ENCODE assay signal across 10 cellular contexts in genomic region chr4:88230953-88231835, GRCh38. TPM values are rescaled to one million over a fixed set of nuclear protein-coding genes. Genes with fewer than 3 reads are reported as not detected.
DNase-seq lines count a peak whose midpoint lies in the region; ATAC-seq, FAIRE-seq and TF ChIP-seq lines count a peak whose summit lies in the region.
"Had no signal": no experiment of that assay in that cellular context is flagged by ENCODE, and none has a peak within 500 bp of the region (broad histone marks: within the 10 kb centered on the region; RNA-seq: fewer than 3 reads in every experiment).

No MANE protein-coding gene starts in this region.

- H3K4me1 ChIP-seq in fibroblast of lung (ENCODE audit: control insufficient read depth, extremely low read depth, insufficient read depth, low read length): no peaks in the 10 kb centered on the region

- H3K4me1 Mint-ChIP-seq in T-helper 17 cell: peaks cover 10% of the 10 kb centered on the region
- peaks cover 14% of the 10 kb centered on the region for H3K4me1 Mint-ChIP-seq in nephron

- H3K36me3 Mint-ChIP-seq in T-helper 17 cell (ENCODE audit: low read depth) (no peaks in the 10 kb centered on the region), nephron (ENCODE audit: low read depth) (no peaks in the 10 kb centered on the region)

- H3K4me2 ChIP-seq in fibroblast of lung (ENCODE audit: extremely low read depth, insufficient read depth, low read length): peak overlapping the region; percentile 92

- H2AFZ ChIP-seq in fibroblast of lung (ENCODE audit: low read length): peak overlapping the region; percentile 77

- no peaks in the 10 kb centered on the region for H3K79me2 ChIP-seq in fibroblast of lung (ENCODE audit: control insufficient read depth, insufficient read depth, low read length)

- peak overlapping the region; percentile 35 to 58 (median 45) for H3K4me3 ChIP-seq in fibroblast of lung (replicated peaks in 1 of 4; ENCODE audit: control extremely low read depth in 1 of 4, insufficient read depth in 1 of 4, low read depth in 3 of 4, low read length in 4 of 4)

- DNase-seq in AG08396 (ENCODE audit: low spot score) (peak; percentile 18), T-helper 17 cell (no peak), fibroblast of lung (ENCODE audit: low read depth in 2 of 2) (peak in 1 of 2 donors; percentile 45), NCI-H82 treated with DMSO at 0.1 percent for 48 hours (lab: John Stamatoyannopoulos, UW; ENCODE audit: unreplicated experiment) (no peak), RCC 7860 (ENCODE audit: low spot score) (no peak), DMS153 (lab: John Stamatoyannopoulos, UW) (no peak)
- DNase-seq: NCI-H526 had no signal

- FAIRE-seq in RCC 7860 (lab: Jason Lieb, UNC): no peak

- H3K9me3 Mint-ChIP-seq in nephron: peaks cover 18% of the 10 kb centered on the region

- TF ChIP-seq CTCF in fibroblast of lung (conservative IDR thresholded peaks at IDR 0.05 in 1 of 2, IDR thresholded peaks at IDR 0.05 in 1 of 2; ENCODE audit: low read depth in 1 of 2, low read length in 2 of 2): no peak
- TF ChIP-seq CTCF in nephron (IDR thresholded peaks at IDR 0.05; ENCODE audit: unreplicated experiment in 3 of 3): no peak

- H3K27me3 ChIP-seq in fibroblast of lung (ENCODE audit: control insufficient read depth, insufficient read depth, low read length): peaks cover 3% of the 10 kb centered on the region

- H3K27me3 Mint-ChIP-seq in T-helper 17 cell: no peaks in the 10 kb centered on the region
- no peaks in the 10 kb centered on the region for H3K27me3 Mint-ChIP-seq in nephron (ENCODE audit: low read depth)

- H3K27ac Mint-ChIP-seq in T-helper 17 cell: peak overlapping the region; percentile 84
- H3K27ac Mint-ChIP-seq in nephron: peak overlapping the region; percentile 81 to 98 (median 97)

- H3K4me3 Mint-ChIP-seq in T-helper 17 cell (peak overlapping the region; percentile 15), nephron (peak overlapping the region; percentile 10 to 68 (median 68))

- no peaks in the 10 kb centered on the region for H3K36me3 ChIP-seq in fibroblast of lung (ENCODE audit: control insufficient read depth, insufficient read depth, low read length)

- H3K9ac ChIP-seq in fibroblast of lung (ENCODE audit: insufficient read depth, low read length): no peak overlapping the region

- H3K9me3 ChIP-seq in T-helper 17 cell (ENCODE audit: control insufficient read depth, low read length, poor library complexity, severe bottlenecking) (no peaks in the 10 kb centered on the region), fibroblast of lung (ENCODE audit: control insufficient read depth, insufficient read depth, low read depth, low read length) (no peaks in the 10 kb centered on the region)

- H4K20me1 ChIP-seq in fibroblast of lung (ENCODE audit: control insufficient read depth, extremely low read depth, insufficient read depth, low read length): no peaks in the 10 kb centered on the region

- no peak for ATAC-seq in T-helper 17 cell
- ATAC-seq in GM19328 (IDR thresholded peaks at IDR 0.05; ENCODE audit: unreplicated experiment): no peak

- peak overlapping the region; percentile 46 for H3K27ac ChIP-seq in fibroblast of lung (ENCODE audit: insufficient read depth, low read length)
- H3K27ac ChIP-seq: HL-60 had no signal

RNA-seq across cellular contexts. Expression of gene PPM1K, which starts 53.2 kb away (rescaled TPM):
- total RNA-seq in T-helper 17 cell (10 to 100 TPM; 77.3 to 91.1 TPM), fibroblast of lung (10.0 and 18.0 TPM in 2 replicates)
- 8.1 and 14.4 TPM in 2 replicates for polyA plus RNA-seq in fibroblast of lung
- polyA plus RNA-seq in fibroblast of lung (2012): 4.1 and 6.5 TPM in 2 replicates
- polyA minus RNA-seq in fibroblast of lung (ENCODE audit: low replicate concordance): 10.7 and 35.0 TPM in 2 replicates
